In genomic region chr3:36729204-36730056, GRCh38 we compare ENCODE assay signal across 9 cellular contexts. TPM values are rescaled to one million over a fixed set of nuclear protein-coding genes. Genes with fewer than 3 reads are reported as not detected.
DNase-seq lines count a peak whose midpoint lies in the region; ATAC-seq, FAIRE-seq and TF ChIP-seq lines count a peak whose summit lies in the region.
"Had no signal": no experiment of that assay in that cellular context is flagged by ENCODE, and none has a peak within 500 bp of the region (broad histone marks: within the 10 kb centered on the region; RNA-seq: fewer than 3 reads in every experiment).

No MANE protein-coding gene starts in this region.

- intact Hi-C loops in transverse colon (cut with DNase I; ENCODE audit: low total_unique reads), result loop anchor here (5.0 kb wide), 2 partner anchors 143 to 228 kb away; no protein-coding TSS in a partner anchor

- no peak for TF ChIP-seq EP300 in transverse colon (IDR thresholded peaks at IDR 0.05; ENCODE audit: low read depth)

- H3K9me3 ChIP-seq in transverse colon, result no peaks in the 10 kb centered on the region

- H3K36me3 ChIP-seq in brain microvascular endothelial cell (replicated peaks) (no peaks in the 10 kb centered on the region), transverse colon (no peaks in the 10 kb centered on the region)

- no peaks in the 10 kb centered on the region for H3K4me1 ChIP-seq in transverse colon

- FAIRE-seq in islet of Langerhans (lab: Jason Lieb, UNC), result peak; percentile 92

- H3K27me3 ChIP-seq in brain microvascular endothelial cell (replicated peaks) (no peaks in the 10 kb centered on the region), transverse colon (no peaks in the 10 kb centered on the region)

- no peak for TF ChIP-seq POLR2A in transverse colon (IDR thresholded peaks at IDR 0.05)

- peak; percentile 2 for DNase-seq in DMS153 (lab: John Stamatoyannopoulos, UW)
- DNase-seq in NCI-H2196 (lab: John Stamatoyannopoulos, UW; ENCODE audit: unreplicated experiment), result peak; percentile 9
- peak; percentile 31 for DNase-seq in brain microvascular endothelial cell
- DNase-seq in transverse colon, result no peak
- DNase-seq in activated effector memory CD4-positive, alpha-beta T cell treated with Interleukin-2 at 50 U/mL for 16 hours, result no peak

- H3K27ac ChIP-seq in brain microvascular endothelial cell (no peak overlapping the region), transverse colon (no peak overlapping the region)

- 32 to 49% methylated on average over 4 to 9 of the region's 9 CpGs for WGBS in transverse colon (ENCODE audit: low coverage in 1 of 2), 2 donors

- H3K4me3 ChIP-seq in brain microvascular endothelial cell (ENCODE audit: low read depth, low read length) (no peak overlapping the region), transverse colon (no peak overlapping the region)

- in situ Hi-C loops in brain microvascular endothelial cell (cut with HindIII; ENCODE audit: low pct_ligation_motif_present, low sequenced_read_pairs) (loop anchor here (25.0 kb wide), 1 partner anchor 133 kb away; no protein-coding TSS in a partner anchor), transverse colon (cut with MboI; ENCODE audit: low pct_ligation_motif_present in 1 of 4, low pct_unique_long_range_greater_than_20kb in 1 of 4, low sequenced_read_pairs in 3 of 4) (loop anchor here (10.0 to 25.0 kb wide), 6 partner anchors 133 to 483 kb away; no protein-coding TSS in a partner anchor)

- ATAC-seq in GM21381 (IDR thresholded peaks at IDR 0.05; ENCODE audit: unreplicated experiment) (peak; percentile 75), GM21576 (IDR thresholded peaks at IDR 0.05; ENCODE audit: unreplicated experiment) (no peak)
- ATAC-seq: naive thymus-derived CD8-positive, alpha-beta T cell had no signal

- TF ChIP-seq CTCF in brain microvascular endothelial cell (IDR thresholded peaks at IDR 0.05; ENCODE audit: low read depth, low read length, missing control alignments) (peak; percentile 53), transverse colon (IDR thresholded peaks at IDR 0.05) (peak; percentile 65 to 69 (median 68))

RNA-seq across cellular contexts. Expression of gene DCLK3, which starts 34.9 kb away (rescaled TPM):
- total RNA-seq in transverse colon, result under 1 TPM in 1 of 4 donors, not detected in 3; 0.14 TPM
- total RNA-seq: naive thymus-derived CD8-positive, alpha-beta T cell had no signal

Comparison
In these comparisons a context has a peak if more than half of its experiments do, and no peak if none do; other contexts are left out.
1. DNase-seq: peak in DMS153 (single experiment), NCI-H2196 (single experiment) and brain microvascular endothelial cell (single experiment); none in transverse colon (single experiment) and activated effector memory CD4-positive, alpha-beta T cell treated with Interleukin-2 at 50 U/mL for 16 hours (single experiment).